10 cellular contexts compared by ENCODE assay signal in the genomic region with DNA sequence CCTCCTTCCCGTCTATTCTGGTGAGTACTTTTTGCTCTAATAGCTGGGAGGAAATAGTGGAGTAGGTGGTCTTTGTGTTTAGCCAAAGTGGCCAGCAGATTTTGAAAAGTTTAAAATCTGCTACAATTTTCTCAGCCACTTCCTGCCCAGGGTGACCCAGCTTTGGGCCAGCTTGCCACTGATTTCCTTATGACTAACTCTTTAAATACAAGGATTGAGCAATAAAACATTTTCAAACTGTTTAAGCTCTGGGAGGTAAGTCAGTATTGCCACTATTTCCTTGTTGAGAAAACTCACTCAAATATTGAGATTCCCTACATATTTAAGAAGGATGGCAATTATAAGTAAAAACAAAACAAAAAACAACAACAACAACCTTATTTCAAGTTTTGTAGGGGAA. TPM values are rescaled to one million over a fixed set of nuclear protein-coding genes. Genes with fewer than 3 reads are reported as not detected.
DNase-seq lines count a peak whose midpoint lies in the region; ATAC-seq and FAIRE-seq lines count a peak whose summit lies in the region.
"Had no signal": no experiment of that assay in that cellular context is flagged by ENCODE, and none has a peak within 500 bp of the region (broad histone marks: within the 10 kb centered on the region; RNA-seq: fewer than 3 reads in every experiment).

No MANE protein-coding gene starts in this region.

- no peak overlapping the region for H3K27ac Mint-ChIP-seq in activated T-cell treated with anti-CD3 and anti-CD28 coated beads, Interleukin-2, amount 50 U/mL, for 72 hours
- H3K27ac Mint-ChIP-seq: dendritic cell treated with granulocyte-macrophage colony-stimulating factor and Interleukin-4, amounts not matched to agents 40 ng/mL and 50 ng/mL, for 4 days had no signal

- DNase-seq in CD1c-positive myeloid dendritic cell (ENCODE audit: extremely low spot score) (peak; percentile 8), NCI-H460 (ENCODE audit: extremely low read depth, low read depth) (peak; percentile 27)
- no peak for DNase-seq in activated T-cell treated with anti-CD3 and anti-CD28 coated beads, Interleukin-2, amount 50 U/mL, for 72 hours
- DNase-seq: activated CD4-positive, alpha-beta T cell treated with anti-CD3 and anti-CD28 coated beads for 1 hour had no signal

- ATAC-seq in HG03565 (IDR thresholded peaks at IDR 0.05; ENCODE audit: unreplicated experiment) (no peak), HG03045 (IDR thresholded peaks at IDR 0.05; ENCODE audit: unreplicated experiment) (no peak), HG03039 (IDR thresholded peaks at IDR 0.05; ENCODE audit: unreplicated experiment) (no peak)
- ATAC-seq in activated T-cell treated with anti-CD3 and anti-CD28 coated beads, Interleukin-2, amount 50 U/mL, for 72 hours (replicated peaks in 1 of 2), result no peak

- peak overlapping the region; percentile 30 for H3K27ac ChIP-seq in muscle layer of duodenum (ENCODE audit: low read length)

- H3K27me3 ChIP-seq in muscle layer of duodenum (ENCODE audit: low read depth, low read length), result no peaks in the 10 kb centered on the region

- peak; percentile 69 for FAIRE-seq in colon (lab: Jason Lieb, UNC)

- peaks cover 10 to 17% of the 10 kb centered on the region in 2 donors for H3K4me1 ChIP-seq in muscle layer of duodenum (ENCODE audit: control insufficient read depth in 1 of 2, insufficient read depth in 2 of 2, low read length in 2 of 2)

- H3K9me3 Mint-ChIP-seq in activated T-cell treated with anti-CD3 and anti-CD28 coated beads, Interleukin-2, amount 50 U/mL, for 72 hours, result peaks cover 0 to 2% of the 10 kb centered on the region in 2 donors
- H3K9me3 Mint-ChIP-seq: dendritic cell treated with granulocyte-macrophage colony-stimulating factor and Interleukin-4, amounts not matched to agents 40 ng/mL and 50 ng/mL, for 4 days had no signal

- H3K27me3 Mint-ChIP-seq in activated T-cell treated with anti-CD3 and anti-CD28 coated beads, Interleukin-2, amount 50 U/mL, for 72 hours (ENCODE audit: low read depth), result no peaks in the 10 kb centered on the region
- H3K27me3 Mint-ChIP-seq: dendritic cell treated with granulocyte-macrophage colony-stimulating factor and Interleukin-4, amounts not matched to agents 40 ng/mL and 50 ng/mL, for 4 days had no signal

- H3K4me3 Mint-ChIP-seq in activated T-cell treated with anti-CD3 and anti-CD28 coated beads, Interleukin-2, amount 50 U/mL, for 72 hours, result no peak overlapping the region
- H3K4me3 Mint-ChIP-seq: dendritic cell treated with granulocyte-macrophage colony-stimulating factor and Interleukin-4, amounts not matched to agents 40 ng/mL and 50 ng/mL, for 4 days had no signal

- H3K36me3 Mint-ChIP-seq in activated T-cell treated with anti-CD3 and anti-CD28 coated beads, Interleukin-2, amount 50 U/mL, for 72 hours (ENCODE audit: insufficient read depth in 2 of 2), result peaks cover 8 to 31% of the 10 kb centered on the region in 2 donors

- peaks cover 6% of the 10 kb centered on the region in 2 donors for H3K36me3 ChIP-seq in muscle layer of duodenum (ENCODE audit: control insufficient read depth in 1 of 2, insufficient read depth in 2 of 2, low read length in 2 of 2)

- no peaks in the 10 kb centered on the region for H3K4me1 Mint-ChIP-seq in activated T-cell treated with anti-CD3 and anti-CD28 coated beads, Interleukin-2, amount 50 U/mL, for 72 hours (ENCODE audit: low read depth)

- H3K9me3 ChIP-seq in muscle layer of duodenum (ENCODE audit: control insufficient read depth in 1 of 2, low read length in 2 of 2), result peaks cover 0 to 5% of the 10 kb centered on the region in 2 donors

- no peak overlapping the region for H3K4me3 ChIP-seq in muscle layer of duodenum (ENCODE audit: low read depth in 1 of 2, low read length in 2 of 2)

RNA-seq across cellular contexts. Expression of a gene that starts 54.5 kb away (rescaled TPM):
- total RNA-seq in NCI-H460 (2014; rRNA removed; shearing (Covaris generic)), result 37.4 and 42.0 TPM in 2 replicates
- 33.4 and 78.4 TPM in 2 replicates for polyA plus RNA-seq in NCI-H460 (2014; cell fraction: nucleus; rRNA removed)
- 10 to 100 TPM; 29.1 to 29.9 TPM for total RNA-seq in activated T-cell treated with anti-CD3 and anti-CD28 coated beads, Interleukin-2, amount 50 U/mL, for 72 hours

Comparison
In these comparisons a context has a peak if more than half of its experiments do, and no peak if none do; other contexts are left out.
1. DNase-seq: peak in CD1c-positive myeloid dendritic cell (single experiment) and NCI-H460 (single experiment); none in activated T-cell treated with anti-CD3 and anti-CD28 coated beads, Interleukin-2, amount 50 U/mL, for 72 hours (0 of 2).